ENCODE assay signal across 8 cellular contexts in the genomic region with DNA sequence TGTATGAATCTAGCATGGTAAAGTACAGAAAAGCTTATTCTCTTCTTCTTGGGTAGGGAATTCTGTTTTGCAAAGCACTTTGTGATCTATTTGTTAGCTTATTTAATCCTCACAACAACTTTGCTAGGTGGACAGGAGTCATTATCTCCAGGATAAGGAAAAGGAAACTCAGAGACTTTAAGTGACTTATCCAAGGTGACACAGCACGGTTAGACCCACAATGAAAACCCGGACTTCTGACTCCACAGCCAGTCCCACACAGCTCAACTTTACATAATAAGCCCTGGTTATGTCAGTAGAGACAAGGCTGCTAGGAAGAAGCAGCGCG. TPM values are rescaled to one million over a fixed set of nuclear protein-coding genes. Genes with fewer than 3 reads are reported as not detected.
DNase-seq lines count a peak whose midpoint lies in the region; ATAC-seq and TF ChIP-seq lines count a peak whose summit lies in the region.

No MANE protein-coding gene starts in this region.

- H4K20me1 ChIP-seq in SK-N-SH (ENCODE audit: insufficient read depth), result no peaks in the 10 kb centered on the region

- H3K4me3 Mint-ChIP-seq in activated naive CD8-positive, alpha-beta T cell, result peak overlapping the region; percentile 93

- ATAC-seq in SK-N-SH treated with all-trans-retinoic acid at 6 μM for 48 hours, result no peak
- no peak for ATAC-seq in GM18502 (IDR thresholded peaks at IDR 0.05; ENCODE audit: poor library complexity, unreplicated experiment)
- no peak for ATAC-seq in GM18870 (IDR thresholded peaks at IDR 0.05; ENCODE audit: unreplicated experiment)

- no peak; the same call in 1 of the 2 replicates for TF ChIP-seq RAD21 in SK-N-SH (IDR thresholded peaks at IDR 0.05; ENCODE audit: low read length)

- H3K4me1 ChIP-seq in SK-N-SH (ENCODE audit: control insufficient read depth in 1 of 2, insufficient read depth in 2 of 2, low read depth in 1 of 2, low read length in 1 of 2), result peaks cover 12 to 27% of the 10 kb centered on the region in 2 experiments; a peak in 3 of 4 replicates
- peaks cover 4% of the 10 kb centered on the region; the same call in 1 of the 2 replicates for H3K4me1 ChIP-seq in iPS-20b (ENCODE audit: insufficient read depth, low read length)
- H3K4me1 ChIP-seq in stomach, result peaks cover 22 to 45% (median 35%) of the 10 kb centered on the region in 4 donors

- peaks cover 6% of the 10 kb centered on the region for H3F3A ChIP-seq in SK-N-SH (replicated peaks; ENCODE audit: insufficient read depth)

- TF ChIP-seq CTCF in SK-N-SH (IDR thresholded peaks at IDR 0.05) (no peak), stomach (IDR thresholded peaks at IDR 0.05) (no peak)

- H3K27ac ChIP-seq in SK-N-SH (ENCODE audit: low read depth in 2 of 2, low read length in 1 of 2), result peak overlapping the region in 1 of 2 experiments; percentile 71; a peak in 2 of 4 replicates
- no peak overlapping the region for H3K27ac ChIP-seq in iPS-20b (ENCODE audit: low read length)
- peak overlapping the region; percentile 62 to 94 (median 91) for H3K27ac ChIP-seq in stomach

- no peaks in the 10 kb centered on the region for H3K36me3 Mint-ChIP-seq in activated naive CD8-positive, alpha-beta T cell

- H3K9ac ChIP-seq in SK-N-SH (peak overlapping the region; percentile 99; the same call in 1 of the 2 replicates), iPS-20b (ENCODE audit: low read depth, low read length) (peak overlapping the region; percentile 11; the same call in 1 of the 2 replicates)

- H3K27ac Mint-ChIP-seq in activated naive CD8-positive, alpha-beta T cell, result peak overlapping the region; percentile 96

- H3K4me2 ChIP-seq in SK-N-SH, result peak overlapping the region; percentile 89

- H3K9me2 ChIP-seq in SK-N-SH, result no peaks in the 10 kb centered on the region

- no peaks in the 10 kb centered on the region for H3K27me3 ChIP-seq in SK-N-SH (ENCODE audit: insufficient read depth)
- H3K27me3 ChIP-seq in iPS-20b (ENCODE audit: insufficient read depth, low read length), result no peaks in the 10 kb centered on the region
- H3K27me3 ChIP-seq in stomach, result no peaks in the 10 kb centered on the region

- TF ChIP-seq EP300 in SK-N-SH (IDR thresholded peaks at IDR 0.05; ENCODE audit: borderline replicate concordance in 1 of 2, low read depth in 1 of 2, low read length in 1 of 2) (no peak), stomach (IDR thresholded peaks at IDR 0.05) (no peak)

- H3K9me3 Mint-ChIP-seq in activated naive CD8-positive, alpha-beta T cell (ENCODE audit: low read depth), result no peaks in the 10 kb centered on the region

- H3K79me2 ChIP-seq in SK-N-SH (ENCODE audit: insufficient read depth), result peaks cover 34% of the 10 kb centered on the region

- DNase-seq in SK-N-SH (no peak), stomach (no peak), NCI-H2227 (lab: John Stamatoyannopoulos, UW; ENCODE audit: unreplicated experiment) (no peak)

- H2AFZ ChIP-seq in SK-N-SH (ENCODE audit: low read depth), result peak overlapping the region; percentile 96

- H3K4me3 ChIP-seq in SK-N-SH (ENCODE audit: low read depth in 2 of 2, low read length in 1 of 2) (peak overlapping the region; percentile 95), iPS-20b (ENCODE audit: low read length) (peak overlapping the region; percentile 99), stomach (peak overlapping the region; percentile 66 to 81 (median 78))

- no peaks in the 10 kb centered on the region for H3K27me3 Mint-ChIP-seq in activated naive CD8-positive, alpha-beta T cell

- H3K36me3 ChIP-seq in SK-N-SH (replicated peaks in 1 of 2; ENCODE audit: control insufficient read depth in 1 of 2, insufficient read depth in 2 of 2, low read length in 1 of 2) (peaks cover 21 to 33% of the 10 kb centered on the region in 2 experiments), iPS-20b (ENCODE audit: insufficient read depth, low read depth, low read length) (peaks cover 30% of the 10 kb centered on the region), stomach (peaks cover 0 to 28% (median 17%) of the 10 kb centered on the region in 4 donors)

- no peaks in the 10 kb centered on the region for H3K9me3 ChIP-seq in SK-N-SH
- no peaks in the 10 kb centered on the region for H3K9me3 ChIP-seq in iPS-20b (ENCODE audit: insufficient read depth, low read depth, low read length)
- H3K9me3 ChIP-seq in stomach, result no peaks in the 10 kb centered on the region

- intact Hi-C loops in stomach (cut with DNase I; ENCODE audit: low total_unique reads), result no loop called here

- CTCF ChIA-PET in SK-N-SH (lab: Yijun Ruan, JAX), result interaction anchor here (0.8 to 1.6 kb wide), 5 partner anchors 28 to 199 kb away, joined by 3 to 6 read pairs (median 4); no protein-coding TSS in a partner anchor

- 0% methylated on average over 4 of the region's 4 CpGs for WGBS in SK-N-SH (ENCODE audit: low lambda C conversion rate)
- WGBS in stomach, 5 donors, result 1 to 6% (median 3%) methylated on average over 4 of the region's 4 CpGs

- POLR2A ChIA-PET in SK-N-SH (lab: Yijun Ruan, JAX), result interaction anchor here (0.6 to 1.8 kb wide), 7 partner anchors 9 to 483 kb away, joined by 3 to 9 read pairs (median 4); a partner anchor contains a TSS

- no peak for TF ChIP-seq POLR2A in stomach (IDR thresholded peaks at IDR 0.05)

- H3K4me1 Mint-ChIP-seq in activated naive CD8-positive, alpha-beta T cell (ENCODE audit: low read depth), result peaks cover 11% of the 10 kb centered on the region

TF ChIP-seq in SK-N-SH, 30 proteins besides CTCF, POLR2A, EP300 and RAD21 (continues in another document):
- TF ChIP-seq MXI1 (IDR thresholded peaks at IDR 0.05; ENCODE audit: low read depth, low read length), result no peak
- peak; percentile 40; the same call in 1 of the 2 replicates for TF ChIP-seq RCOR1 (IDR thresholded peaks at IDR 0.05; ENCODE audit: low read length)
- TF ChIP-seq ELF1 (IDR thresholded peaks at IDR 0.05), result no peak
- 0 out of 2 replicates have a peak, but pooled peaks have one; percentile 34 for TF ChIP-seq SIN3A (IDR thresholded peaks at IDR 0.05; ENCODE audit: borderline replicate concordance, low read depth, low read length)
- TF ChIP-seq, protein P1, sequence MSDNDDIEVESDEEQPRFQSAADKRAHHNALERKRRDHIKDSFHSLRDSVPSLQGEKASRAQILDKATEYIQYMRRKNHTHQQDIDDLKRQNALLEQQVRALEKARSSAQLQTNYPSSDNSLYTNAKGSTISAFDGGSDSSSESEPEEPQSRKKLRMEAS (IDR thresholded peaks at IDR 0.05; ENCODE audit: low read depth), result peak; percentile 4; the same call in 1 of the 2 replicates
- no peak for TF ChIP-seq RFX5 (IDR thresholded peaks at IDR 0.05; ENCODE audit: low read length)
- TF ChIP-seq TCF12 (IDR thresholded peaks at IDR 0.05), result no peak
- TF ChIP-seq JUND (IDR thresholded peaks at IDR 0.05), result no peak
- TF ChIP-seq GABPA (IDR thresholded peaks at IDR 0.05; ENCODE audit: low read depth), result no peak
- TF ChIP-seq, protein P2, sequence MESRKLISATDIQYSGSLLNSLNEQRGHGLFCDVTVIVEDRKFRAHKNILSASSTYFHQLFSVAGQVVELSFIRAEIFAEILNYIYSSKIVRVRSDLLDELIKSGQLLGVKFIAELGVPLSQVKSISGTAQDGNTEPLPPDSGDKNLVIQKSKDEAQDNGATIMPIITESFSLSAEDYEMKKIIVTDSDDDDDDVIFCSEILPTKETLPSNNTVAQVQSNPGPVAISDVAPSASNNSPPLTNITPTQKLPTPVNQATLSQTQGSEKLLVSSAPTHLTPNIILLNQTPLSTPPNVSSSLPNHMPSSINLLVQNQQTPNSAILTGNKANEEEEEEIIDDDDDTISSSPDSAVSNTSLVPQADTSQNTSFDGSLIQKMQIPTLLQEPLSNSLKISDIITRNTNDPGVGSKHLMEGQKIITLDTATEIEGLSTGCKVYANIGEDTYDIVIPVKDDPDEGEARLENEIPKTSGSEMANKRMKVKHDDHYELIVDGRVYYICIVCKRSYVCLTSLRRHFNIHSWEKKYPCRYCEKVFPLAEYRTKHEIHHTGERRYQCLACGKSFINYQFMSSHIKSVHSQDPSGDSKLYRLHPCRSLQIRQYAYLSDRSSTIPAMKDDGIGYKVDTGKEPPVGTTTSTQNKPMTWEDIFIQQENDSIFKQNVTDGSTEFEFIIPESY (IDR thresholded peaks at IDR 0.05; ENCODE audit: borderline replicate concordance, low read depth), result no peak

TF ChIP-seq in SK-N-SH treated with all-trans-retinoic acid at 6 μM for 48 hours, 23 proteins besides CTCF, POLR2A, EP300 and RAD21 (continues in another document):
- TF ChIP-seq, protein P3, sequence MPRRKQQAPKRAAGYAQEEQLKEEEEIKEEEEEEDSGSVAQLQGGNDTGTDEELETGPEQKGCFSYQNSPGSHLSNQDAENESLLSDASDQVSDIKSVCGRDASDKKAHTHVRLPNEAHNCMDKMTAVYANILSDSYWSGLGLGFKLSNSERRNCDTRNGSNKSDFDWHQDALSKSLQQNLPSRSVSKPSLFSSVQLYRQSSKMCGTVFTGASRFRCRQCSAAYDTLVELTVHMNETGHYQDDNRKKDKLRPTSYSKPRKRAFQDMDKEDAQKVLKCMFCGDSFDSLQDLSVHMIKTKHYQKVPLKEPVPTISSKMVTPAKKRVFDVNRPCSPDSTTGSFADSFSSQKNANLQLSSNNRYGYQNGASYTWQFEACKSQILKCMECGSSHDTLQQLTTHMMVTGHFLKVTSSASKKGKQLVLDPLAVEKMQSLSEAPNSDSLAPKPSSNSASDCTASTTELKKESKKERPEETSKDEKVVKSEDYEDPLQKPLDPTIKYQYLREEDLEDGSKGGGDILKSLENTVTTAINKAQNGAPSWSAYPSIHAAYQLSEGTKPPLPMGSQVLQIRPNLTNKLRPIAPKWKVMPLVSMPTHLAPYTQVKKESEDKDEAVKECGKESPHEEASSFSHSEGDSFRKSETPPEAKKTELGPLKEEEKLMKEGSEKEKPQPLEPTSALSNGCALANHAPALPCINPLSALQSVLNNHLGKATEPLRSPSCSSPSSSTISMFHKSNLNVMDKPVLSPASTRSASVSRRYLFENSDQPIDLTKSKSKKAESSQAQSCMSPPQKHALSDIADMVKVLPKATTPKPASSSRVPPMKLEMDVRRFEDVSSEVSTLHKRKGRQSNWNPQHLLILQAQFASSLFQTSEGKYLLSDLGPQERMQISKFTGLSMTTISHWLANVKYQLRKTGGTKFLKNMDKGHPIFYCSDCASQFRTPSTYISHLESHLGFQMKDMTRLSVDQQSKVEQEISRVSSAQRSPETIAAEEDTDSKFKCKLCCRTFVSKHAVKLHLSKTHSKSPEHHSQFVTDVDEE (CRISPR knock-in tag; IDR thresholded peaks at IDR 0.05), result no peak

RNA-seq across cellular contexts. Expression of a gene that starts 0.4 kb away (rescaled TPM):
- polyA plus RNA-seq in SK-N-SH (2012; rRNA removed), result 239 and 332 TPM in 2 replicates
- polyA plus RNA-seq in SK-N-SH (2012; cell fraction: cytosol; rRNA removed), result 277 and 293 TPM in 2 replicates
- 112 and 123 TPM in 2 replicates for polyA plus RNA-seq in SK-N-SH (2012; cell fraction: nucleus; rRNA removed)
- total RNA-seq in stomach, result 100 to 1,000 TPM in 1 of 5 donors, 10 to 100 TPM in 4; 18.7 to 128 (median 89.8) TPM
- 100 to 1,000 TPM; 190 to 343 (median 303) TPM for polyA plus RNA-seq in stomach
